In the genomic region with DNA sequence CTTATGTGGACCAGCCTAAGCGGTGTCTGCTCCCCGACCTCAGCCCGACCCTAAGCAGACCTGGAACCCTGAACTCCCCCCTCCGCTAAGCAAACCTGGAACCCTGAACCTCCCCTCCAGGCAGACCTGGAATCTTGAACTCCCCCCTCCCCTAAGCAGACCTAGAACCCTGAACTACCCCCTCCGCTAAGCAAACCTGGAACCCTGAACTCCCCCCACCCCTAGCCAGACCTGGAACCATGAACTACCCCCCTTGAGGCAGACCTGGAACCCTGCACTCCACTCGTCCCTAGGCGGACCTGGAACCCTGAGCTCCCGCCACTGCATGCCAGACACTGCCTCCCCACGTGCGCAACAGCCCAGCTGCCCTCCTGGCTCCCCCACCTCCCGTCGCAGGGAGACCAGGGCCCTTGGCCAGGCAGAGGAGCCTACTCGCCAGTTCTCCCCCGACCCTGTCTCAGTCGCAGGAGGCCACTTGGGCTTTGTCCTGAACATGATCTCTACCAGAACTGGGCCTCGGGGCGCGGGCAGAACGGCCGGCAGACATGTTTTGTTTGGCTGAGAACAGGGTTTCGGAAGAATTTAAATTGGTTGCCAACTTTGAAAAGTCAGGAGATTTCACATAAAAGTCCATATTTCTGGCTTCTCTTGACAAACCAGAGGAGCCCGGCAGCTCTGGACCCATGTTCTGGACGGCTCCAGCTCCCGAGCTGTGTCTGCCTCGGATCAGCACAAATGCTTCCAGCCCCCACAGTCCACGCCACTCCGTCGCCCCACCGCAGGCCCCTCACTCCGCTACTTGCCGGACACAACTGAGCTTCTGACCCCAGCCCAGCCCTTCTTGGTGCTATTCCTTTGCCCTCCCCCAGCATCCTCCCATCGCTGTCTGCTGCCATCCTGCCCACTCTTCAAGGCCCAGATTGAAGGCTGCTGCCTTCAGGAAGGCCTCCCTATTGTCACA, we compare ENCODE assay signal across 16 cellular contexts. TPM values are rescaled to one million over a fixed set of nuclear protein-coding genes. Genes with fewer than 3 reads are reported as not detected.
DNase-seq lines count a peak whose midpoint lies in the region; ATAC-seq and TF ChIP-seq lines count a peak whose summit lies in the region.
"Had no signal": no experiment of that assay in that cellular context is flagged by ENCODE, and none has a peak within 500 bp of the region (broad histone marks: within the 10 kb centered on the region; RNA-seq: fewer than 3 reads in every experiment).

No MANE protein-coding gene starts in this region.

- POLR2A ChIA-PET in RWPE1 (lab: Yijun Ruan, JAX; ENCODE audit: low non-redundant PET): no interaction called here

- H3K9me3 ChIP-seq in trophoblast cell (ENCODE audit: insufficient read depth, low read depth, low read length): peaks cover 2% of the 10 kb centered on the region
- H3K9me3 ChIP-seq: HAP-1, MG63, suprapubic skin had no signal

- no peak overlapping the region for H2BK5ac ChIP-seq in trophoblast cell (ENCODE audit: low read depth, low read length, poor library complexity)

- H3K9ac ChIP-seq in trophoblast cell (ENCODE audit: low read length): no peak overlapping the region

- peaks cover 6% of the 10 kb centered on the region for H3K79me2 ChIP-seq in trophoblast cell (ENCODE audit: control insufficient read depth, insufficient read depth, low read length, poor library complexity)

- no peak overlapping the region for H3K4ac ChIP-seq in trophoblast cell (ENCODE audit: low read depth, low read length)

- no CpG with 5 or more reads among the region's 32 CpGs for WGBS in trophoblast cell (ENCODE audit: extremely low coverage, insufficient coverage, insufficient read length)

- H2BK120ac ChIP-seq in trophoblast cell (ENCODE audit: insufficient read depth, low read length, poor library complexity): peak overlapping the region; percentile 10

- no peak for ATAC-seq in HG03159 (IDR thresholded peaks at IDR 0.05; ENCODE audit: unreplicated experiment)
- no peak for ATAC-seq in stimulated activated naive CD8-positive, alpha-beta T cell treated with anti-CD3 and anti-CD28 coated beads, Interleukin-15, Interleukin-2, amounts not matched to agents 100 U/mL and 50 U/mL, for 24 hours
- ATAC-seq: naive thymus-derived CD4-positive, alpha-beta T cell had no signal

- H3K27me3 ChIP-seq in trophoblast cell (ENCODE audit: insufficient read depth, low read length): no peaks in the 10 kb centered on the region
- H3K27me3 ChIP-seq: MG63, suprapubic skin had no signal

- H3K18ac ChIP-seq in trophoblast cell (ENCODE audit: low read length): no peak overlapping the region

- H4K91ac ChIP-seq in trophoblast cell (ENCODE audit: low read depth, low read length): peak overlapping the region; percentile 20

- H2BK12ac ChIP-seq in trophoblast cell (ENCODE audit: low read length): peak overlapping the region; percentile 42

- H3K14ac ChIP-seq in trophoblast cell (ENCODE audit: low read length): peak overlapping the region; percentile 55

- H3K4me2 ChIP-seq in trophoblast cell (ENCODE audit: low read length): no peak overlapping the region

- H3K27ac ChIP-seq in RWPE1 (peak overlapping the region; percentile 8), trophoblast cell (ENCODE audit: low read depth, low read length) (no peak overlapping the region)
- H3K27ac ChIP-seq: suprapubic skin had no signal

- H2AK5ac ChIP-seq in trophoblast cell (ENCODE audit: low read length): peak overlapping the region; percentile 81

- CTCF ChIA-PET in RWPE1 (lab: Yijun Ruan, JAX): interaction anchor here (0.5 to 2.9 kb wide), 3 partner anchors 11 to 29 kb away, joined by 3 to 11 read pairs (median 4); no protein-coding TSS in a partner anchor

- H3K4me3 ChIP-seq in trophoblast cell (ENCODE audit: low read depth, low read length): no peak overlapping the region
- H3K4me3 ChIP-seq: HAP-1, MG63, suprapubic skin had no signal

- peak overlapping the region; percentile 5 for H4K8ac ChIP-seq in trophoblast cell (ENCODE audit: low read depth, low read length)

- H2AFZ ChIP-seq in trophoblast cell (ENCODE audit: insufficient read depth, low read length, poor library complexity): no peak overlapping the region

- H3K79me1 ChIP-seq in trophoblast cell (ENCODE audit: low read length): peaks cover 18% of the 10 kb centered on the region

- no peaks in the 10 kb centered on the region for H3K36me3 ChIP-seq in trophoblast cell (ENCODE audit: control insufficient read depth in 1 of 2, insufficient read depth in 2 of 2, low read length in 2 of 2)
- H3K36me3 ChIP-seq: HAP-1, MG63, suprapubic skin had no signal

- DNase-seq in RWPE1 (ENCODE audit: low spot score) (no peak), ecto neural progenitor cell (ENCODE audit: low spot score) (peak; percentile 34), trophoblast cell (no peak), GF-D8 (lab: John Stamatoyannopoulos, UW) (no peak)
- DNase-seq in stimulated activated naive CD8-positive, alpha-beta T cell treated with anti-CD3 and anti-CD28 coated beads, Interleukin-15, Interleukin-2, amounts not matched to agents 100 U/mL and 50 U/mL, for 24 hours: no peak
- DNase-seq: activated CD4-positive, alpha-beta T cell treated with anti-CD3 and anti-CD28 coated beads, Interleukin-2, amount 50 U/mL, for 1 hour; activated naive CD8-positive, alpha-beta T cell treated with anti-CD3 and anti-CD28 coated beads, Interleukin-2, amount 10 ng/mL, durations not matched to agents 7 days and 5 days; activated T-cell treated with anti-CD3 and anti-CD28 coated beads, Interleukin-2, amount 50 U/mL, for 24 hours; MG63; naive thymus-derived CD4-positive, alpha-beta T cell; NCI-H2029 treated with DMSO at 0.1 percent for 48 hours; NCI-H510A treated with DMSO at 0.1 percent for 48 hours had no signal

- no peak overlapping the region for H3K23ac ChIP-seq in trophoblast cell (ENCODE audit: low read length)

- H3K4me1 ChIP-seq in trophoblast cell (ENCODE audit: control insufficient read depth in 1 of 2, insufficient read depth in 2 of 2, low read length in 2 of 2): peaks cover 20 to 30% of the 10 kb centered on the region in 2 experiments

- TF ChIP-seq CTCF in RWPE1 (conservative IDR thresholded peaks at IDR 0.05; ENCODE audit: low read depth): no peak

- H4K12ac ChIP-seq in trophoblast cell (ENCODE audit: low read depth, low read length): no peak overlapping the region

RNA-seq across cellular contexts. Expression of a gene that starts 9.3 kb away (rescaled TPM):
- polyA plus RNA-seq in trophoblast cell (2013): 31.1 and 31.3 TPM in 2 replicates

RNA-seq across cellular contexts. Expression of a gene that starts 34.8 kb away (rescaled TPM):
- 22.6 and 23.0 TPM in 2 replicates for polyA plus RNA-seq in trophoblast cell (2013)

RNA-seq across cellular contexts. Expression of a gene that starts 53.6 kb away (rescaled TPM):
- polyA plus RNA-seq in trophoblast cell (2013): 12.2 and 12.5 TPM in 2 replicates

RNA-seq across cellular contexts. Expression of a gene that starts 54.4 kb away (rescaled TPM):
- polyA plus RNA-seq in trophoblast cell (2013): not detected in 2 replicates
- polyA plus RNA-seq: endothelial cell of umbilical vein; naive thymus-derived CD4-positive, alpha-beta T cell had no signal
